ENCODE assay signal across 1 cellular context in the genomic region with DNA sequence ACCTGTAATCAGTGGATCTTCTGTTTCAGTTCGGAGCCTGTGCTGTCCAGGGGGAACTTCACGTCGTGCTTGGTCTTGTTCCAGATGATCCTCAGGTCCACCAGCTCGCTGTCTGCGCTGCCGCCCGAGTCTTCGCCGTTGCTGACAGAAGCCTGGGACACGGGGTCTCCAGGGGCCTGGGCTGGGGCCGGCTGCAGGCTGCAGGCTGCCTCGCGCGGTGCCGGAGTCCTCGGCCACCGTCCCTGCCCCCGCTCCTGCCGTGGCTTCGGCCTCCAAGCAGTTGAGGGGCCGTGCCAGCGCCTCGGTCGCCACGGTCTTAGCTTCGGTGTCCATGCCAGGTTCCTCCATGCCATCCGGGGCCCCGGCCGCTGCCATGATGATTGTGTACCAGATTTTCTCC.
TF ChIP-seq lines count a peak whose summit lies in the region.

No MANE protein-coding gene starts in this region.

TF ChIP-seq in GM23338, 12 proteins besides CTCF, POLR2A, EP300 and RAD21 (continued from another document):
- TF ChIP-seq, protein P1, sequence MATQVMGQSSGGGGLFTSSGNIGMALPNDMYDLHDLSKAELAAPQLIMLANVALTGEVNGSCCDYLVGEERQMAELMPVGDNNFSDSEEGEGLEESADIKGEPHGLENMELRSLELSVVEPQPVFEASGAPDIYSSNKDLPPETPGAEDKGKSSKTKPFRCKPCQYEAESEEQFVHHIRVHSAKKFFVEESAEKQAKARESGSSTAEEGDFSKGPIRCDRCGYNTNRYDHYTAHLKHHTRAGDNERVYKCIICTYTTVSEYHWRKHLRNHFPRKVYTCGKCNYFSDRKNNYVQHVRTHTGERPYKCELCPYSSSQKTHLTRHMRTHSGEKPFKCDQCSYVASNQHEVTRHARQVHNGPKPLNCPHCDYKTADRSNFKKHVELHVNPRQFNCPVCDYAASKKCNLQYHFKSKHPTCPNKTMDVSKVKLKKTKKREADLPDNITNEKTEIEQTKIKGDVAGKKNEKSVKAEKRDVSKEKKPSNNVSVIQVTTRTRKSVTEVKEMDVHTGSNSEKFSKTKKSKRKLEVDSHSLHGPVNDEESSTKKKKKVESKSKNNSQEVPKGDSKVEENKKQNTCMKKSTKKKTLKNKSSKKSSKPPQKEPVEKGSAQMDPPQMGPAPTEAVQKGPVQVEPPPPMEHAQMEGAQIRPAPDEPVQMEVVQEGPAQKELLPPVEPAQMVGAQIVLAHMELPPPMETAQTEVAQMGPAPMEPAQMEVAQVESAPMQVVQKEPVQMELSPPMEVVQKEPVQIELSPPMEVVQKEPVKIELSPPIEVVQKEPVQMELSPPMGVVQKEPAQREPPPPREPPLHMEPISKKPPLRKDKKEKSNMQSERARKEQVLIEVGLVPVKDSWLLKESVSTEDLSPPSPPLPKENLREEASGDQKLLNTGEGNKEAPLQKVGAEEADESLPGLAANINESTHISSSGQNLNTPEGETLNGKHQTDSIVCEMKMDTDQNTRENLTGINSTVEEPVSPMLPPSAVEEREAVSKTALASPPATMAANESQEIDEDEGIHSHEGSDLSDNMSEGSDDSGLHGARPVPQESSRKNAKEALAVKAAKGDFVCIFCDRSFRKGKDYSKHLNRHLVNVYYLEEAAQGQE (IDR thresholded peaks at IDR 0.05; ENCODE audit: unreplicated experiment) = no peak
- TF ChIP-seq EZH2 (IDR thresholded peaks at IDR 0.05; ENCODE audit: low read depth, unreplicated experiment) = no peak
